ENCODE assay signal across 1 cellular context in genomic region chr19:41363753-41364545, GRCh38.
TF ChIP-seq lines count a peak whose summit lies in the region.

A gene with protein sequence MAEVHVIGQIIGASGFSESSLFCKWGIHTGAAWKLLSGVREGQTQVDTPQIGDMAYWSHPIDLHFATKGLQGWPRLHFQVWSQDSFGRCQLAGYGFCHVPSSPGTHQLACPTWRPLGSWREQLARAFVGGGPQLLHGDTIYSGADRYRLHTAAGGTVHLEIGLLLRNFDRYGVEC (minus strand): TSS chr19:41364149. CDS start chr19:41363519, 630 bp downstream.

TF ChIP-seq in HepG2, 621 proteins besides CTCF, POLR2A, EP300 and RAD21 (continued from another document and continues in another):
- TF ChIP-seq, protein P1, sequence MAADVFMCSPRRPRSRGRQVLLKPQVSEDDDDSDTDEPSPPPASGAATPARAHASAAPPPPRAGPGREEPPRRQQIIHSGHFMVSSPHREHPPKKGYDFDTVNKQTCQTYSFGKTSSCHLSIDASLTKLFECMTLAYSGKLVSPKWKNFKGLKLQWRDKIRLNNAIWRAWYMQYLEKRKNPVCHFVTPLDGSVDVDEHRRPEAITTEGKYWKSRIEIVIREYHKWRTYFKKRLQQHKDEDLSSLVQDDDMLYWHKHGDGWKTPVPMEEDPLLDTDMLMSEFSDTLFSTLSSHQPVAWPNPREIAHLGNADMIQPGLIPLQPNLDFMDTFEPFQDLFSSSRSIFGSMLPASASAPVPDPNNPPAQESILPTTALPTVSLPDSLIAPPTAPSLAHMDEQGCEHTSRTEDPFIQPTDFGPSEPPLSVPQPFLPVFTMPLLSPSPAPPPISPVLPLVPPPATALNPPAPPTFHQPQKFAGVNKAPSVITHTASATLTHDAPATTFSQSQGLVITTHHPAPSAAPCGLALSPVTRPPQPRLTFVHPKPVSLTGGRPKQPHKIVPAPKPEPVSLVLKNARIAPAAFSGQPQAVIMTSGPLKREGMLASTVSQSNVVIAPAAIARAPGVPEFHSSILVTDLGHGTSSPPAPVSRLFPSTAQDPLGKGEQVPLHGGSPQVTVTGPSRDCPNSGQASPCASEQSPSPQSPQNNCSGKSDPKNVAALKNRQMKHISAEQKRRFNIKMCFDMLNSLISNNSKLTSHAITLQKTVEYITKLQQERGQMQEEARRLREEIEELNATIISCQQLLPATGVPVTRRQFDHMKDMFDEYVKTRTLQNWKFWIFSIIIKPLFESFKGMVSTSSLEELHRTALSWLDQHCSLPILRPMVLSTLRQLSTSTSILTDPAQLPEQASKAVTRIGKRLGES (CRISPR knock-in tag; IDR thresholded peaks at IDR 0.05; ENCODE audit: borderline replicate concordance): no peak
- TF ChIP-seq ZNF878 (CRISPR knock-in tag; IDR thresholded peaks at IDR 0.05) (no peak), PHF21A (CRISPR knock-in tag; IDR thresholded peaks at IDR 0.05) (no peak), ZNF263 (CRISPR knock-in tag; IDR thresholded peaks at IDR 0.05) (no peak), PITX1 (CRISPR knock-in tag; IDR thresholded peaks at IDR 0.05) (no peak; the same call in 1 of the 2 replicates), ZNF331 (CRISPR knock-in tag; IDR thresholded peaks at IDR 0.05) (no peak), MATR3 (CRISPR knock-in tag; IDR thresholded peaks at IDR 0.05) (no peak), HNRNPH1 (optimal IDR thresholded peaks at IDR 0.05; ENCODE audit: low read depth, low read length) (no peak), ZNF549 (CRISPR knock-in tag; IDR thresholded peaks at IDR 0.05) (no peak), PHF20 (CRISPR knock-in tag; IDR thresholded peaks at IDR 0.05) (peak; percentile 49; the same call in 1 of the 2 replicates), TAF1 (CRISPR knock-in tag; IDR thresholded peaks at IDR 0.05) (peak; percentile 67), ZFP1 (CRISPR knock-in tag; IDR thresholded peaks at IDR 0.05) (0 out of 2 replicates have a peak, but pooled peaks have one; percentile 23), STAT5B (CRISPR knock-in tag; IDR thresholded peaks at IDR 0.05) (no peak), ZNF703 (CRISPR knock-in tag; IDR thresholded peaks at IDR 0.05; ENCODE audit: borderline replicate concordance) (no peak), PBX3 (CRISPR knock-in tag; IDR thresholded peaks at IDR 0.05; ENCODE audit: borderline replicate concordance) (no peak), BCLAF1 (IDR thresholded peaks at IDR 0.05) (no peak), THAP7 (CRISPR knock-in tag; IDR thresholded peaks at IDR 0.05) (peak; percentile 100), ZNF484 (CRISPR knock-in tag; IDR thresholded peaks at IDR 0.05; ENCODE audit: borderline replicate concordance, low read depth) (no peak), ZNF30 (CRISPR knock-in tag; IDR thresholded peaks at IDR 0.05) (no peak), FOXO1 (CRISPR knock-in tag; IDR thresholded peaks at IDR 0.05) (no peak), RBM22 (optimal IDR thresholded peaks at IDR 0.05; ENCODE audit: low read length) (peak; percentile 65), RBFOX2 (IDR thresholded peaks at IDR 0.05; ENCODE audit: low read depth, low read length) (peak; percentile 83), ZNF260 (CRISPR knock-in tag; IDR thresholded peaks at IDR 0.05; ENCODE audit: borderline replicate concordance, low read depth) (no peak), ZNF224 (CRISPR knock-in tag; IDR thresholded peaks at IDR 0.05) (no peak), IRF9 (CRISPR knock-in tag; IDR thresholded peaks at IDR 0.05; ENCODE audit: borderline replicate concordance) (no peak), TRIM22 (IDR thresholded peaks at IDR 0.05) (no peak), HIVEP1 (CRISPR knock-in tag; IDR thresholded peaks at IDR 0.05) (no peak), ZNF34 (CRISPR knock-in tag; IDR thresholded peaks at IDR 0.05; ENCODE audit: borderline replicate concordance) (no peak), KLF13 (CRISPR knock-in tag; IDR thresholded peaks at IDR 0.05) (no peak), HCFC1 (IDR thresholded peaks at IDR 0.05; ENCODE audit: low read depth, low read length) (peak; percentile 64), ZNF333 (CRISPR knock-in tag; IDR thresholded peaks at IDR 0.05; ENCODE audit: borderline replicate concordance) (no peak)
- TF ChIP-seq, protein P2, sequence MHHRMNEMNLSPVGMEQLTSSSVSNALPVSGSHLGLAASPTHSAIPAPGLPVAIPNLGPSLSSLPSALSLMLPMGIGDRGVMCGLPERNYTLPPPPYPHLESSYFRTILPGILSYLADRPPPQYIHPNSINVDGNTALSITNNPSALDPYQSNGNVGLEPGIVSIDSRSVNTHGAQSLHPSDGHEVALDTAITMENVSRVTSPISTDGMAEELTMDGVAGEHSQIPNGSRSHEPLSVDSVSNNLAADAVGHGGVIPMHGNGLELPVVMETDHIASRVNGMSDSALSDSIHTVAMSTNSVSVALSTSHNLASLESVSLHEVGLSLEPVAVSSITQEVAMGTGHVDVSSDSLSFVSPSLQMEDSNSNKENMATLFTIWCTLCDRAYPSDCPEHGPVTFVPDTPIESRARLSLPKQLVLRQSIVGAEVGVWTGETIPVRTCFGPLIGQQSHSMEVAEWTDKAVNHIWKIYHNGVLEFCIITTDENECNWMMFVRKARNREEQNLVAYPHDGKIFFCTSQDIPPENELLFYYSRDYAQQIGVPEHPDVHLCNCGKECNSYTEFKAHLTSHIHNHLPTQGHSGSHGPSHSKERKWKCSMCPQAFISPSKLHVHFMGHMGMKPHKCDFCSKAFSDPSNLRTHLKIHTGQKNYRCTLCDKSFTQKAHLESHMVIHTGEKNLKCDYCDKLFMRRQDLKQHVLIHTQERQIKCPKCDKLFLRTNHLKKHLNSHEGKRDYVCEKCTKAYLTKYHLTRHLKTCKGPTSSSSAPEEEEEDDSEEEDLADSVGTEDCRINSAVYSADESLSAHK (CRISPR knock-in tag; IDR thresholded peaks at IDR 0.05; ENCODE audit: borderline replicate concordance): no peak
- TF ChIP-seq, protein P3, sequence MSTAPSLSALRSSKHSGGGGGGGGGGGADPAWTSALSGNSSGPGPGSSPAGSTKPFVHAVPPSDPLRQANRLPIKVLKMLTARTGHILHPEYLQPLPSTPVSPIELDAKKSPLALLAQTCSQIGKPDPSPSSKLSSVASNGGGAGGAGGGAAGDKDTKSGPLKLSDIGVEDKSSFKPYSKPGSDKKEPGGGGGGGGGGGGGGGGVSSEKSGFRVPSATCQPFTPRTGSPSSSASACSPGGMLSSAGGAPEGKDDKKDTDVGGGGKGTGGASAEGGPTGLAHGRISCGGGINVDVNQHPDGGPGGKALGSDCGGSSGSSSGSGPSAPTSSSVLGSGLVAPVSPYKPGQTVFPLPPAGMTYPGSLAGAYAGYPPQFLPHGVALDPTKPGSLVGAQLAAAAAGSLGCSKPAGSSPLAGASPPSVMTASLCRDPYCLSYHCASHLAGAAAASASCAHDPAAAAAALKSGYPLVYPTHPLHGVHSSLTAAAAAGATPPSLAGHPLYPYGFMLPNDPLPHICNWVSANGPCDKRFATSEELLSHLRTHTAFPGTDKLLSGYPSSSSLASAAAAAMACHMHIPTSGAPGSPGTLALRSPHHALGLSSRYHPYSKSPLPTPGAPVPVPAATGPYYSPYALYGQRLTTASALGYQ (CRISPR knock-in tag; IDR thresholded peaks at IDR 0.05): no peak
- TF ChIP-seq, protein P4, sequence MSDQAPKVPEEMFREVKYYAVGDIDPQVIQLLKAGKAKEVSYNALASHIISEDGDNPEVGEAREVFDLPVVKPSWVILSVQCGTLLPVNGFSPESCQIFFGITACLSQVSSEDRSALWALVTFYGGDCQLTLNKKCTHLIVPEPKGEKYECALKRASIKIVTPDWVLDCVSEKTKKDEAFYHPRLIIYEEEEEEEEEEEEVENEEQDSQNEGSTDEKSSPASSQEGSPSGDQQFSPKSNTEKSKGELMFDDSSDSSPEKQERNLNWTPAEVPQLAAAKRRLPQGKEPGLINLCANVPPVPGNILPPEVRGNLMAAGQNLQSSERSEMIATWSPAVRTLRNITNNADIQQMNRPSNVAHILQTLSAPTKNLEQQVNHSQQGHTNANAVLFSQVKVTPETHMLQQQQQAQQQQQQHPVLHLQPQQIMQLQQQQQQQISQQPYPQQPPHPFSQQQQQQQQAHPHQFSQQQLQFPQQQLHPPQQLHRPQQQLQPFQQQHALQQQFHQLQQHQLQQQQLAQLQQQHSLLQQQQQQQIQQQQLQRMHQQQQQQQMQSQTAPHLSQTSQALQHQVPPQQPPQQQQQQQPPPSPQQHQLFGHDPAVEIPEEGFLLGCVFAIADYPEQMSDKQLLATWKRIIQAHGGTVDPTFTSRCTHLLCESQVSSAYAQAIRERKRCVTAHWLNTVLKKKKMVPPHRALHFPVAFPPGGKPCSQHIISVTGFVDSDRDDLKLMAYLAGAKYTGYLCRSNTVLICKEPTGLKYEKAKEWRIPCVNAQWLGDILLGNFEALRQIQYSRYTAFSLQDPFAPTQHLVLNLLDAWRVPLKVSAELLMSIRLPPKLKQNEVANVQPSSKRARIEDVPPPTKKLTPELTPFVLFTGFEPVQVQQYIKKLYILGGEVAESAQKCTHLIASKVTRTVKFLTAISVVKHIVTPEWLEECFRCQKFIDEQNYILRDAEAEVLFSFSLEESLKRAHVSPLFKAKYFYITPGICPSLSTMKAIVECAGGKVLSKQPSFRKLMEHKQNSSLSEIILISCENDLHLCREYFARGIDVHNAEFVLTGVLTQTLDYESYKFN (CRISPR knock-in tag; conservative IDR thresholded peaks at IDR 0.05): no peak; the same call in 1 of the 2 replicates
- TF ChIP-seq, protein P5, sequence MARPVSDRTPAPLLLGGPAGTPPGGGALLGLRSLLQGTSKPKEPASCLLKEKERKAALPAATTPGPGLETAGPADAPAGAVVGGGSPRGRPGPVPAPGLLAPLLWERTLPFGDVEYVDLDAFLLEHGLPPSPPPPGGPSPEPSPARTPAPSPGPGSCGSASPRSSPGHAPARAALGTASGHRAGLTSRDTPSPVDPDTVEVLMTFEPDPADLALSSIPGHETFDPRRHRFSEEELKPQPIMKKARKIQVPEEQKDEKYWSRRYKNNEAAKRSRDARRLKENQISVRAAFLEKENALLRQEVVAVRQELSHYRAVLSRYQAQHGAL (CRISPR knock-in tag; IDR thresholded peaks at IDR 0.05; ENCODE audit: not compliant biosample characterization): no peak
